ENCODE assay signal across 21 cellular contexts in genomic region chr11:10415817-10416392, GRCh38. TPM values are rescaled to one million over a fixed set of nuclear protein-coding genes. Genes with fewer than 3 reads are reported as not detected.
DNase-seq lines count a peak whose midpoint lies in the region; ATAC-seq and TF ChIP-seq lines count a peak whose summit lies in the region.
"Had no signal": no experiment of that assay in that cellular context is flagged by ENCODE, and none has a peak within 500 bp of the region (broad histone marks: within the 10 kb centered on the region; RNA-seq: fewer than 3 reads in every experiment).

No MANE protein-coding gene starts in this region.

- no peaks in the 10 kb centered on the region for H3F3A ChIP-seq in GM23338 (replicated peaks; ENCODE audit: low read depth)

- H3K4me1 ChIP-seq in GM23338 (ENCODE audit: insufficient read depth) = no peaks in the 10 kb centered on the region
- H3K4me1 ChIP-seq: SJSA1 had no signal

- POLR2A ChIA-PET in GM10248 (lab: Yijun Ruan, JAX) = no interaction called here

- H3K27ac Mint-ChIP-seq in GM23338 (no peak overlapping the region), immature natural killer cell (no peak overlapping the region)
- H3K27ac Mint-ChIP-seq: activated CD4-positive, alpha-beta memory T cell treated with anti-CD3 and anti-CD28 coated beads for 36 hours; T-helper 1 cell treated with Interleukin-12 subunit alpha and Interleukin-12 subunit beta and Interleukin-4 antibody, amounts not matched to agents 30 μg/mL and 1 μg/mL, for 36 hours had no signal

- TF ChIP-seq CTCF in GM10248 (IDR thresholded peaks at IDR 0.05; ENCODE audit: control extremely low read depth, extremely low read depth, low read depth, missing control alignments) (peak; percentile 31), GM23338 (conservative IDR thresholded peaks at IDR 0.05; ENCODE audit: low read depth in 2 of 2) (peak; percentile 28 to 37; a peak in 3 of 4 replicates), astrocyte of the cerebellum (IDR thresholded peaks at IDR 0.05; ENCODE audit: low read depth, low read length, missing control alignments) (peak; percentile 4)

- CTCF ChIA-PET in GM10248 (lab: Yijun Ruan, JAX) = interaction anchor here (1.0 to 5.3 kb wide), 8 partner anchors 10 to 321 kb away, joined by 3 to 41 read pairs (median 4); no protein-coding TSS in a partner anchor

- H3K27me3 ChIP-seq in GM23338 (ENCODE audit: insufficient read depth) (no peaks in the 10 kb centered on the region), MG63 (no peaks in the 10 kb centered on the region)
- H3K27me3 ChIP-seq: heart right ventricle, SJSA1, tibial nerve had no signal

- in situ Hi-C loops in astrocyte of the cerebellum (cut with HindIII; ENCODE audit: low sequenced_read_pairs) = no loop called here

- H3K4me1 Mint-ChIP-seq in GM23338 (peaks cover 2% of the 10 kb centered on the region; the same call in 1 of the 3 replicates), immature natural killer cell (peaks cover 35 to 46% of the 10 kb centered on the region in 2 donors)

- no peaks in the 10 kb centered on the region for H4K20me1 ChIP-seq in GM23338 (replicated peaks; ENCODE audit: insufficient read depth)

- H3K4me2 ChIP-seq in GM23338 = no peak overlapping the region

- H3K27ac ChIP-seq in GM23338 (ENCODE audit: low read depth) = no peak overlapping the region
- H3K27ac ChIP-seq: SJSA1 had no signal

- H3K36me3 ChIP-seq in GM23338 (ENCODE audit: insufficient read depth) (no peaks in the 10 kb centered on the region), MG63 (no peaks in the 10 kb centered on the region)
- H3K36me3 ChIP-seq: heart right ventricle, SJSA1, tibial nerve had no signal

- no peaks in the 10 kb centered on the region for H3K79me2 ChIP-seq in GM23338 (replicated peaks; ENCODE audit: insufficient read depth)

- DNase-seq in GM10248 (ENCODE audit: extremely low spot score) (no peak), GM23338 (ENCODE audit: low spot score) (no peak), astrocyte of the cerebellum (ENCODE audit: low read depth) (no peak), immature natural killer cell (no peak), NOMO-1 treated with dmso at 0.1 percent for 144 hours (lab: John Stamatoyannopoulos, UW; ENCODE audit: unreplicated experiment) (no peak), MG63 (no peak)
- DNase-seq: activated CD4-positive, alpha-beta memory T cell treated with anti-CD3 and anti-CD28 coated beads for 36 hours; activated naive CD4-positive, alpha-beta T cell; activated T-cell treated with anti-CD3 and anti-CD28 coated beads, Interleukin-2, amount 50 U/mL, for 1 hour; cerebellar nuclear complex; DMS79; effector memory CD8-positive, alpha-beta T cell; heart right ventricle; NCI-H1436 treated with DMSO at 0.1 percent for 48 hours; NCI-H526; stimulated activated CD4-positive, alpha-beta T cell treated with anti-CD3 and anti-CD28 coated beads, Interleukin-4, amount 100 ng/mL, for 1 hour; stimulated activated naive CD8-positive, alpha-beta T cell treated with anti-CD3 and anti-CD28 coated beads, Interleukin-15, Interleukin-2, amounts not matched to agents 100 U/mL and 50 U/mL, for 24 hours had no signal

- H3K4me3 Mint-ChIP-seq in GM23338 (no peak overlapping the region), immature natural killer cell (peak overlapping the region in 3 of 5 donors; percentile 79 to 83 (median 82))
- H3K4me3 Mint-ChIP-seq: activated CD4-positive, alpha-beta memory T cell treated with anti-CD3 and anti-CD28 coated beads for 36 hours; T-helper 1 cell treated with Interleukin-12 subunit alpha and Interleukin-12 subunit beta and Interleukin-4 antibody, amounts not matched to agents 30 μg/mL and 1 μg/mL, for 36 hours had no signal

- no peak overlapping the region for H2AFZ ChIP-seq in GM23338

- ATAC-seq in GM23338 (no peak), GM18519 (IDR thresholded peaks at IDR 0.05; ENCODE audit: low FRiP score, unreplicated experiment) (no peak)
- ATAC-seq: effector memory CD8-positive, alpha-beta T cell; heart right ventricle; stimulated activated naive CD8-positive, alpha-beta T cell treated with anti-CD3 and anti-CD28 coated beads, Interleukin-15, Interleukin-2, amounts not matched to agents 100 U/mL and 50 U/mL, for 24 hours had no signal

- peaks cover 3% of the 10 kb centered on the region; the same call in 1 of the 3 replicates for H3K36me3 Mint-ChIP-seq in GM23338 (ENCODE audit: low read depth)
- H3K36me3 Mint-ChIP-seq in immature natural killer cell = no peaks in the 10 kb centered on the region
- H3K36me3 Mint-ChIP-seq: activated CD4-positive, alpha-beta memory T cell treated with anti-CD3 and anti-CD28 coated beads for 36 hours had no signal

- H3K4me3 ChIP-seq in GM23338 (no peak overlapping the region), astrocyte of the cerebellum (ENCODE audit: low read depth, low read length) (no peak overlapping the region), MG63 (no peak overlapping the region)
- H3K4me3 ChIP-seq: SJSA1, tibial nerve had no signal

- no peaks in the 10 kb centered on the region for H3K9me3 ChIP-seq in MG63
- H3K9me3 ChIP-seq: heart right ventricle, SJSA1, tibial nerve had no signal

- H3K9me3 Mint-ChIP-seq in GM23338 = peaks cover 3% of the 10 kb centered on the region; the same call in 1 of the 3 replicates
- H3K9me3 Mint-ChIP-seq in immature natural killer cell = peaks cover 0 to 2% (median 0%) of the 10 kb centered on the region in 6 donors
- H3K9me3 Mint-ChIP-seq: activated CD4-positive, alpha-beta memory T cell treated with anti-CD3 and anti-CD28 coated beads for 36 hours; effector memory CD8-positive, alpha-beta T cell; T-helper 1 cell treated with Interleukin-12 subunit alpha and Interleukin-12 subunit beta and Interleukin-4 antibody, amounts not matched to agents 30 μg/mL and 1 μg/mL, for 36 hours had no signal

- H3K27me3 Mint-ChIP-seq in GM23338 (ENCODE audit: insufficient read depth, low read depth, poor library complexity) (peaks cover 2% of the 10 kb centered on the region), immature natural killer cell (ENCODE audit: low read depth in 3 of 3) (peaks cover 2 to 8% (median 2%) of the 10 kb centered on the region in 3 donors)
- H3K27me3 Mint-ChIP-seq: activated CD4-positive, alpha-beta memory T cell treated with anti-CD3 and anti-CD28 coated beads for 36 hours had no signal

- H3K9me2 ChIP-seq in GM23338 (ENCODE audit: insufficient read depth) = 0 out of 2 replicates have a peak, but pooled peaks cover 11% of the 10 kb centered on the region

TF ChIP-seq in GM23338, 12 proteins besides CTCF, POLR2A, EP300 and RAD21:
- TF ChIP-seq ZNF114 (CRISPR knock-in tag; IDR thresholded peaks at IDR 0.05) (no peak), REST (IDR thresholded peaks at IDR 0.05; ENCODE audit: unreplicated experiment) (no peak), ZNF331 (CRISPR knock-in tag; IDR thresholded peaks at IDR 0.05; ENCODE audit: low read depth) (no peak)

RNA-seq across cellular contexts. Expression of gene AMPD3, which starts 39.2 kb away (rescaled TPM):
- 1.8 and 2.1 TPM in 2 replicates for total RNA-seq in GM23338 (2014; rRNA removed; shearing (Covaris generic))
- polyA plus RNA-seq in GM23338 (2016; fragmentation: Nextera tagmentation; extraction: Ambion mirVana) = 1.6 and 1.7 TPM in 2 replicates
- polyA plus RNA-seq in immature natural killer cell = 1 to 10 TPM; 2.5 to 4.9 (median 4.0) TPM
- total RNA-seq in MG63 (2014; rRNA removed; shearing (Covaris generic); ENCODE audit: low replicate concordance) = 1.6 and 4.9 TPM in 2 replicates
